Comparison of ENCODE assay signal across 23 cellular contexts in genomic region chr10:287029-287428, GRCh38.
DNase-seq lines count a peak whose midpoint lies in the region; FAIRE-seq and TF ChIP-seq lines count a peak whose summit lies in the region.
"Had no signal": no experiment of that assay in that cellular context is flagged by ENCODE, and none has a peak within 500 bp of the region (broad histone marks: within the 10 kb centered on the region; RNA-seq: fewer than 3 reads in every experiment).

No MANE protein-coding gene starts in this region.

- H3K36me3 ChIP-seq in GM23248 (ENCODE audit: low read depth) (no peaks in the 10 kb centered on the region; the same call in 1 of the 2 replicates), astrocyte (ENCODE audit: insufficient read depth, low read length) (peaks cover 16% of the 10 kb centered on the region), sigmoid colon (peaks cover 28 to 91% (median 37%) of the 10 kb centered on the region in 4 donors)
- H3K36me3 ChIP-seq in CD8-positive, alpha-beta memory T cell (ENCODE audit: insufficient read depth, low read length), result no peaks in the 10 kb centered on the region

- peak; percentile 71 for FAIRE-seq in astrocyte (lab: Jason Lieb, UNC)
- FAIRE-seq: GM12878 had no signal

- DNase-seq in AG04449 (ENCODE audit: low read depth, low spot score) (peak; percentile 41), GM23248 (peak; percentile 3), astrocyte (ENCODE audit: low read depth) (peak; percentile 53), fibroblast of villous mesenchyme (ENCODE audit: low read depth) (peak; percentile 37), sigmoid colon (no peak), NCI-H2171 (lab: John Stamatoyannopoulos, UW) (no peak)
- DNase-seq in CD8-positive, alpha-beta memory T cell, result no peak
- no peak for DNase-seq in activated CD4-positive, CD25-positive, alpha-beta regulatory T cell treated with anti-CD3 and anti-CD28 coated beads, Interleukin-2, amount 50 U/mL, for 72 hours
- DNase-seq: ACHN, DMS79, NCI-H1105 treated with DMSO at 0.1 percent for 48 hours, NCI-H1694, NCI-H2081, NCI-H2171 treated with DMSO at 0.1 percent for 48 hours, NCI-H524 treated with DMSO at 0.1 percent for 48 hours, Right ventricle myocardium superior had no signal

- in situ Hi-C loops in GM23248 (cut with MboI), result no loop called here

- WGBS in GM23248 (ENCODE audit: low coverage in 1 of 2, low lambda C conversion rate in 2 of 2, missing lambda C conversion rate in 2 of 2), 2 experiments, result 50 to 58% methylated on average over 1 of the region's 1 CpG
- 71 to 80% methylated on average over 1 of the region's 1 CpG for WGBS in sigmoid colon, 2 donors

- H3K9me3 ChIP-seq in GM23248 (ENCODE audit: low read depth), result no peaks in the 10 kb centered on the region
- no peaks in the 10 kb centered on the region for H3K9me3 ChIP-seq in astrocyte (ENCODE audit: insufficient read depth, low read depth, low read length)
- H3K9me3 ChIP-seq in CD8-positive, alpha-beta memory T cell (ENCODE audit: low read length), result no peaks in the 10 kb centered on the region
- H3K9me3 ChIP-seq in sigmoid colon, result no peaks in the 10 kb centered on the region
- H3K9me3 ChIP-seq: HAP-1 had no signal

- H3K27ac Mint-ChIP-seq in astrocyte (ENCODE audit: unreplicated experiment), result no peak overlapping the region
- H3K27ac Mint-ChIP-seq in CD8-positive, alpha-beta memory T cell, result no peak overlapping the region
- H3K27ac Mint-ChIP-seq: B cell, CD14-positive monocyte, IgD-negative memory B cell had no signal

- no peak overlapping the region for H3K4me2 ChIP-seq in GM23248 (ENCODE audit: unreplicated experiment)
- H3K4me2 ChIP-seq in astrocyte (ENCODE audit: low read length), result peak overlapping the region; percentile 18

- CTCF ChIA-PET in AG04449 (lab: Yijun Ruan, JAX), result interaction anchor here (1.7 kb wide), 1 partner anchor 16 kb away, joined by 5 read pairs; no protein-coding TSS in a partner anchor
- CTCF ChIA-PET in CD8-positive, alpha-beta memory T cell (lab: Charles Lee), result no interaction called here

- POLR2A ChIA-PET in AG04449 (lab: Yijun Ruan, JAX), result no interaction called here
- POLR2A ChIA-PET in CD8-positive, alpha-beta memory T cell (lab: Charles Lee), result no interaction called here

- H3K4me3 ChIP-seq in AG04449 (ENCODE audit: low read depth, low read length) (no peak overlapping the region), GM23248 (no peak overlapping the region), astrocyte (ENCODE audit: insufficient read depth, low read depth, low read length) (no peak overlapping the region), fibroblast of villous mesenchyme (ENCODE audit: low read depth, low read length) (no peak overlapping the region), sigmoid colon (no peak overlapping the region)
- no peak overlapping the region for H3K4me3 ChIP-seq in CD8-positive, alpha-beta memory T cell (ENCODE audit: low read length)
- H3K4me3 ChIP-seq: GM12878, HAP-1, SK-N-MC had no signal

- H3K27me3 Mint-ChIP-seq in astrocyte (ENCODE audit: low read depth, unreplicated experiment), result no peaks in the 10 kb centered on the region
- peaks cover 0 to 4% of the 10 kb centered on the region in 2 donors for H3K27me3 Mint-ChIP-seq in CD8-positive, alpha-beta memory T cell

- TF ChIP-seq CTCF in AG04449 (IDR thresholded peaks at IDR 0.05; ENCODE audit: insufficient read depth, low read length, missing control alignments), result no peak
- no peak for TF ChIP-seq CTCF in astrocyte (IDR thresholded peaks at IDR 0.05; ENCODE audit: insufficient read depth, low read depth, low read length)
- no peak for TF ChIP-seq CTCF in fibroblast of villous mesenchyme (IDR thresholded peaks at IDR 0.05; ENCODE audit: insufficient read depth, low read depth, low read length)
- no peak for TF ChIP-seq CTCF in sigmoid colon (IDR thresholded peaks at IDR 0.05)

- TF ChIP-seq EP300 in sigmoid colon (IDR thresholded peaks at IDR 0.05), result no peak

- H3K4me1 ChIP-seq in GM23248 (ENCODE audit: insufficient read depth), result peaks cover 24% of the 10 kb centered on the region
- H3K4me1 ChIP-seq in astrocyte (ENCODE audit: insufficient read depth, low read length), result peaks cover 9% of the 10 kb centered on the region
- H3K4me1 ChIP-seq in CD8-positive, alpha-beta memory T cell (ENCODE audit: insufficient read depth, low read length), result peaks cover 3% of the 10 kb centered on the region
- peaks cover 0 to 16% (median 4%) of the 10 kb centered on the region in 4 donors for H3K4me1 ChIP-seq in sigmoid colon
- H3K4me1 ChIP-seq: HAP-1 had no signal

- peaks cover 50% of the 10 kb centered on the region for H3K36me3 Mint-ChIP-seq in astrocyte (ENCODE audit: low read depth, unreplicated experiment)
- peaks cover 5 to 42% (median 6%) of the 10 kb centered on the region in 3 donors for H3K36me3 Mint-ChIP-seq in CD8-positive, alpha-beta memory T cell
- H3K36me3 Mint-ChIP-seq: CD14-positive monocyte, IgD-negative memory B cell had no signal

- no peaks in the 10 kb centered on the region for H3K9me3 Mint-ChIP-seq in astrocyte (ENCODE audit: unreplicated experiment)
- H3K9me3 Mint-ChIP-seq in CD8-positive, alpha-beta memory T cell, result no peaks in the 10 kb centered on the region
- H3K9me3 Mint-ChIP-seq: CD14-positive monocyte, IgD-negative memory B cell had no signal

- peaks cover 20% of the 10 kb centered on the region for H3F3A ChIP-seq in GM23248 (ENCODE audit: insufficient read depth)

- H4K20me1 ChIP-seq in GM23248 (ENCODE audit: insufficient read depth) (no peaks in the 10 kb centered on the region), astrocyte (ENCODE audit: insufficient read depth, low read length) (no peaks in the 10 kb centered on the region)

- no peaks in the 10 kb centered on the region for H3K4me1 Mint-ChIP-seq in astrocyte (ENCODE audit: low read depth, unreplicated experiment)
- H3K4me1 Mint-ChIP-seq in CD8-positive, alpha-beta memory T cell, result peaks cover 10 to 17% (median 16%) of the 10 kb centered on the region in 3 donors

- no peaks in the 10 kb centered on the region for H3K27me3 ChIP-seq in GM23248 (replicated peaks; ENCODE audit: insufficient read depth)
- H3K27me3 ChIP-seq in astrocyte (ENCODE audit: insufficient read depth, low read length), result no peaks in the 10 kb centered on the region
- H3K27me3 ChIP-seq in CD8-positive, alpha-beta memory T cell (ENCODE audit: insufficient read depth, low read length, poor library complexity, severe bottlenecking), result no peaks in the 10 kb centered on the region
- no peaks in the 10 kb centered on the region for H3K27me3 ChIP-seq in sigmoid colon

- TF ChIP-seq POLR2A in sigmoid colon (IDR thresholded peaks at IDR 0.05), result no peak

- H2AFZ ChIP-seq in GM23248, result no peak overlapping the region
- no peak overlapping the region for H2AFZ ChIP-seq in astrocyte (ENCODE audit: low read depth, low read length)

- no peaks in the 10 kb centered on the region for H3K9me2 ChIP-seq in GM23248 (ENCODE audit: insufficient read depth)

- intact Hi-C loops in sigmoid colon (cut with DNase I), result no loop called here

- H3K4me3 Mint-ChIP-seq in astrocyte (ENCODE audit: unreplicated experiment), result no peak overlapping the region
- no peak overlapping the region for H3K4me3 Mint-ChIP-seq in CD8-positive, alpha-beta memory T cell
- H3K4me3 Mint-ChIP-seq: B cell, CD14-positive monocyte, IgD-negative memory B cell had no signal

- H3K9ac ChIP-seq in GM23248 (no peak overlapping the region), astrocyte (ENCODE audit: low read length) (no peak overlapping the region)

- no peaks in the 10 kb centered on the region for H3K79me2 ChIP-seq in GM23248 (ENCODE audit: insufficient read depth)
- no peaks in the 10 kb centered on the region for H3K79me2 ChIP-seq in astrocyte (ENCODE audit: insufficient read depth, low read length)

- H3K27ac ChIP-seq in GM23248 (no peak overlapping the region), astrocyte (ENCODE audit: low read depth, low read length) (no peak overlapping the region), sigmoid colon (peak overlapping the region in 2 of 4 donors; percentile 20 to 37)
- H3K27ac ChIP-seq in CD8-positive, alpha-beta memory T cell (ENCODE audit: low read depth, low read length), result no peak overlapping the region
- H3K27ac ChIP-seq: 22Rv1, SK-N-MC had no signal

Comparison
In these comparisons a context has a peak if more than half of its experiments do, and no peak if none do; other contexts are left out.
1. DNase-seq: peak in AG04449 (single experiment), GM23248 (single experiment), astrocyte (single experiment) and fibroblast of villous mesenchyme (single experiment); none in CD8-positive, alpha-beta memory T cell (0 of 5), sigmoid colon (single experiment), NCI-H2171 (single experiment) and activated CD4-positive, CD25-positive, alpha-beta regulatory T cell treated with anti-CD3 and anti-CD28 coated beads, Interleukin-2, amount 50 U/mL, for 72 hours (single experiment).